In the genomic region with DNA sequence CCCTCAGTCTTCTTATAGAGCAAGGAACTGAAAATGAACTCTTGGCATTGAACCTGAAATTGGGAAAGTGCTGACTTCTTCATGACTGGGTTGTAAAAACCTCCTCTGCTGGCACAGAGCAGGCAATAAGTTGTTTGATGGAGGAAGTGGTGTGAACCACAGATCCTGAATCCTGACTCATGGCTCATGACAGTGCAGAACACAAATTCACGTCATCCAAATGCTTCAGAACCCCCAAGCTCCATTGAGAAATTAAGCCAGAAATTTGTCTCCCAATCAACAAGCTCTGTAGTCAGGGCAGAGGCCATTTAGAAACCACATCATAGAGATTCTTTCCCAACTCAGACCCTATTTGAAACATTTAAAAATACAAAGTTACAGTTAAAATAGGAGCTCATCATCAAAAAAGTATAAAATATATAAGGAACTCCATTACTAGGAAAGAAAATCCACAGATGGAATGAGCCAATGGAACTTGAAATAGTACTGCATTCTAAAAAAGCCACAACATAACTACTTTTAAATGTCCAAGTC, we compare ENCODE assay signal across 1 cellular context.
TF ChIP-seq lines count a peak whose summit lies in the region.

No MANE protein-coding gene starts in this region.

TF ChIP-seq in WTC11, 78 proteins besides CTCF, POLR2A, EP300 and RAD21 (continued from another document):
- TF ChIP-seq, protein P1, sequence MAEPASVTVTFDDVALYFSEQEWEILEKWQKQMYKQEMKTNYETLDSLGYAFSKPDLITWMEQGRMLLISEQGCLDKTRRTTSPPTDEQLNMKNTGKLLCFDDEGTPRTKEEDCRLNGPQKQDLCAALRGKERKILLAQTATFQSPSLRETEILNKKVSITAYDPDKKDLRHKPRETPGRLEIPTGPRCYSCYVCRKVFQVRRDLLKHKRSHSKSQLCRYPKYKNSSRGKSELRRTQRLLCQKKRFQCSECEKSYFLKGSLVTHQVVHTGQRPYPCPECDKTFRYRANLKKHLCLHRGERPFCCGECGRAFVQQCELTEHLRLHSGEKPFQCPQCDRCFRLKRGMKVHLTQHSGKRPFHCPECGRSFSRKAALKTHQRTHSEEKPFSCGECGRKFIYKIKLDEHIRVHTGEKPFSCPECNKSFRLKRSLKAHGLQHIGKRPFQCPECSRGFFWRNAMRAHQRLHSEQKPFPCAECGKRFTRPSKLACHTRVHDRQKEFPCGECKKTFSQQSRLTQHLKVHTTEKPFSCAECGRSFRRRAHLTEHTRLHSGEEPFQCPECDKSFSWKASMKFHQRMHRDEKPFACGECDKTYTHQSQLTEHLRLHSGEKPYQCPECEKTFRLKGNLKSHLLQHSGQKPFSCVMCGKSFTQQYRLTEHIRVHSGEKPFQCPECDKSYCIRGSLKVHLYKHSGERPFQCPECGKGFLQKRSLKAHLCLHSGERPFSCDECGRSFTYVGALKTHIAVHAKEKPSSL (CRISPR knock-in tag; conservative IDR thresholded peaks at IDR 0.05) = no peak
- no peak for TF ChIP-seq TP53 (CRISPR knock-in tag; IDR thresholded peaks at IDR 0.05)
- TF ChIP-seq ZNF121 (CRISPR knock-in tag; IDR thresholded peaks at IDR 0.05) = no peak
